Comparison of ENCODE assay signal across 8 cellular contexts in genomic region chr12:30847259-30847658, GRCh38.
DNase-seq lines count a peak whose midpoint lies in the region; ATAC-seq and TF ChIP-seq lines count a peak whose summit lies in the region.

No MANE protein-coding gene starts in this region.

- H3K27me3 ChIP-seq in HL-60 (ENCODE audit: insufficient read depth, poor library complexity, severe bottlenecking): no peaks in the 10 kb centered on the region

- peak; percentile 33 for TF ChIP-seq CTCF in HL-60 (IDR thresholded peaks at IDR 0.05; ENCODE audit: insufficient read depth, low read length)

- no peak for ATAC-seq in GM21360 (IDR thresholded peaks at IDR 0.05; ENCODE audit: unreplicated experiment)
- ATAC-seq in HG03045 (IDR thresholded peaks at IDR 0.05; ENCODE audit: unreplicated experiment): no peak

- no peak overlapping the region for H3K27ac ChIP-seq in HL-60 (replicated peaks)

- H3K4me3 ChIP-seq in HL-60 (replicated peaks; ENCODE audit: insufficient read depth, low read length): no peak overlapping the region

- DNase-seq in DMS114 treated with DMSO at 0.1 percent for 48 hours (lab: John Stamatoyannopoulos, UW; ENCODE audit: unreplicated experiment) (peak; percentile 57), HL-60 (ENCODE audit: low read depth in 1 of 2, low spot score in 1 of 2) (peak; percentile 38 to 57), NCI-H526 (lab: John Stamatoyannopoulos, UW) (peak; percentile 59 to 83), astrocyte of the hippocampus (ENCODE audit: low read depth, low spot score) (peak; percentile 64), left kidney (ENCODE audit: low read depth, low spot score) (peak; percentile 71), ureter (ENCODE audit: low spot score) (no peak)
